ENCODE assay signal across 35 cellular contexts in the genomic region with DNA sequence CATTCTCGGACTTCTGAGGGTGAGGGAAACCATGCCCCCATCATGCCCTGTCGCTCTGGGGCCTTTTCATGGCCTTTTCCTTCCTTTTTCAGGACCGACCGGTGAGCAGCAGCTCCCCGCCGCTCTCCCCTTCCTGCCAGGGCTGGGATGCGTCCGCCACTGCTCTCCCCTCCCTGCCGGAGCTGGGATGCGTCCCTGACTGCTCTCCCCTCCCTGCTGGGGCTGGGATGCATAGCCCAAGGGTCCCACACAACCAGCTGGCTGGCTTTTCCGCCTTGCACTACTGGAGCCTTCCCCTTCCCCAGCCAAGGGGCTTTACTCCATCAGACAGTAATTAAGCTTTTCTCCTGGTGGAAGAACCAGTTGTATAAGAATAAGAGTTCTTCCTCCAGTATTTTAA.
"Had no signal": no experiment of that assay in that cellular context is flagged by ENCODE, and none has a peak within 500 bp of the region (broad histone marks: within the 10 kb centered on the region; RNA-seq: fewer than 3 reads in every experiment).

No MANE protein-coding gene starts in this region.

- H3K4me3 ChIP-seq: ascending aorta, cardiac muscle cell, colonic mucosa, dorsolateral prefrontal cortex, gastroesophageal sphincter, psoas muscle, sigmoid colon, tibial artery had no signal

- DNase-seq: activated CD4-positive, alpha-beta memory T cell treated with anti-CD3 and anti-CD28 coated beads for 36 hours; activated CD4-positive, alpha-beta T cell treated with anti-CD3 and anti-CD28 coated beads, Interleukin-2, amount 10 ng/mL, durations not matched to agents 24 days and 14 days; activated CD4-positive, CD25-positive, alpha-beta regulatory T cell treated with anti-CD3 and anti-CD28 coated beads, Interleukin-2, amount 50 U/mL, for 72 hours; activated CD8-positive, alpha-beta memory T cell treated with anti-CD3 and anti-CD28 coated beads, Interleukin-2, amount 50 U/mL, for 4 hours; activated effector memory CD4-positive, alpha-beta T cell treated with anti-CD3 and anti-CD28 coated beads, Interleukin-2, amount 50 U/mL, for 16 hours; activated naive CD4-positive, alpha-beta T cell treated with anti-CD3 and anti-CD28 coated beads for 36 hours; activated naive CD8-positive, alpha-beta T cell treated with anti-CD3 and anti-CD28 coated beads, Interleukin-2, amount 10 ng/mL, durations not matched to agents 7 days and 5 days; activated T-cell treated with anti-CD3 and anti-CD28 coated beads, Interleukin-2, amount 50 U/mL, for 1 hour; cerebellar nuclear complex; colonic mucosa; dorsolateral prefrontal cortex; effector memory CD4-positive, alpha-beta T cell; erythroblast; head of caudate nucleus; hippocampal formation; left cardiac atrium; mammary epithelial cell; naive thymus-derived CD4-positive, alpha-beta T cell; occipital lobe; psoas muscle; sigmoid colon; small intestine; stimulated activated CD4-positive, alpha-beta T cell treated with anti-CD3 and anti-CD28 coated beads, Interleukin-4, amount 100 ng/mL, for 4 hours; stimulated activated CD8-positive, alpha-beta memory T cell treated with anti-CD3 and anti-CD28 coated beads, Interleukin-4, amount 100 ng/mL, for 48 hours; stimulated activated naive CD8-positive, alpha-beta T cell treated with anti-CD3 and anti-CD28 coated beads, Interleukin-15, amount 100 ng/mL, for 72 hours; substantia nigra; T-helper 17 cell; T1000; tibial artery; WERI-Rb-1 had no signal

- H3K9ac ChIP-seq: parathyroid adenoma had no signal

- H3K27ac ChIP-seq: ascending aorta, cardiac muscle cell, colonic mucosa, dorsolateral prefrontal cortex, gastroesophageal sphincter, parathyroid adenoma, psoas muscle, sigmoid colon, tibial artery, WERI-Rb-1 had no signal

- ATAC-seq: gastroesophageal sphincter; left cardiac atrium; naive thymus-derived CD4-positive, alpha-beta T cell; psoas muscle; stimulated activated memory B cell treated with anti-CD40 and anti-IgM and Interleukin-4, amounts not matched to agents 10 μg/mL and 1 μg/mL and 100 μg/mL, for 72 hours; stimulated activated naive CD8-positive, alpha-beta T cell treated with anti-CD3 and anti-CD28 coated beads, Interleukin-15, amount 100 ng/mL, for 72 hours; T-helper 17 cell had no signal

- H3K27me3 ChIP-seq: ascending aorta, cardiac muscle cell, colonic mucosa, gastroesophageal sphincter, sigmoid colon, tibial artery had no signal

- H3K4me1 ChIP-seq: ascending aorta, colonic mucosa, gastroesophageal sphincter, parathyroid adenoma, psoas muscle, sigmoid colon, tibial artery had no signal

- H3K9me3 ChIP-seq: ascending aorta, colonic mucosa, gastroesophageal sphincter, psoas muscle, sigmoid colon, tibial artery had no signal

- H3K36me3 ChIP-seq: ascending aorta, cardiac muscle cell, colonic mucosa, gastroesophageal sphincter, sigmoid colon, tibial artery, WERI-Rb-1 had no signal
